8 cellular contexts compared by ENCODE assay signal in genomic region chr12:79690606-79691298, GRCh38. TPM values are rescaled to one million over a fixed set of nuclear protein-coding genes. Genes with fewer than 3 reads are reported as not detected.
DNase-seq lines count a peak whose midpoint lies in the region; ATAC-seq and TF ChIP-seq lines count a peak whose summit lies in the region.

PAWR (minus strand) TSS chr12:79690964; CDS start chr12:79690244, 720 bp downstream.

- ATAC-seq in HG02973 (IDR thresholded peaks at IDR 0.05; ENCODE audit: unreplicated experiment) (peak; percentile 57), upper lobe of right lung (peak; percentile 92)

- CTCF ChIA-PET in activated CD4-positive, alpha-beta T cell treated with anti-CD3 and anti-CD28 coated beads, Interleukin-2, amount 10 ng/mL, durations not matched to agents 7 days and 5 days (lab: Charles Lee), result no interaction called here

- intact Hi-C loops in upper lobe of right lung (cut with DNase I), result no loop called here

- H3K27ac ChIP-seq in esophagus (ENCODE audit: low read depth in 2 of 2, low read length in 1 of 2) (peak within 1 kb of the TSS; percentile 87 to 92), upper lobe of right lung (peak within 1 kb of the TSS; percentile 85)

- H3K27me3 Mint-ChIP-seq in activated CD4-positive, alpha-beta T cell treated with anti-CD3 and anti-CD28 coated beads, Interleukin-2, amount 10 ng/mL, durations not matched to agents 7 days and 5 days, result peaks cover 61% of the 10 kb centered on the region

- WGBS in esophagus, 2 donors, result 0 to 1% methylated on average over 86 to 94 of the region's 94 CpGs

- no peaks in the 10 kb centered on the region for H3K36me3 Mint-ChIP-seq in activated CD4-positive, alpha-beta T cell treated with anti-CD3 and anti-CD28 coated beads, Interleukin-2, amount 10 ng/mL, durations not matched to agents 7 days and 5 days (ENCODE audit: low read depth)

- no peaks in the 10 kb centered on the region for H3K36me3 ChIP-seq in esophagus (ENCODE audit: control insufficient read depth in 2 of 2, insufficient read depth in 2 of 2, low read length in 1 of 2)
- H3K36me3 ChIP-seq in mucosa of stomach (ENCODE audit: control insufficient read depth, insufficient read depth, low read length), result no peaks in the 10 kb centered on the region
- no peaks in the 10 kb centered on the region for H3K36me3 ChIP-seq in upper lobe of right lung

- H3K27me3 ChIP-seq in esophagus (ENCODE audit: control insufficient read depth in 1 of 2, insufficient read depth in 2 of 2, low read length in 2 of 2), result no peaks in the 10 kb centered on the region
- H3K27me3 ChIP-seq in mucosa of stomach (ENCODE audit: control insufficient read depth, insufficient read depth, low read length), result no peaks in the 10 kb centered on the region
- H3K27me3 ChIP-seq in upper lobe of right lung, result no peaks in the 10 kb centered on the region

- peak within 1 kb of the TSS; percentile 36 for H3K27ac Mint-ChIP-seq in activated CD4-positive, alpha-beta T cell treated with anti-CD3 and anti-CD28 coated beads, Interleukin-2, amount 10 ng/mL, durations not matched to agents 7 days and 5 days

- peak within 1 kb of the TSS; percentile 83 for H3K9ac ChIP-seq in mucosa of stomach (ENCODE audit: low read length)

- peaks cover 17% of the 10 kb centered on the region for H3K4me1 Mint-ChIP-seq in activated CD4-positive, alpha-beta T cell treated with anti-CD3 and anti-CD28 coated beads, Interleukin-2, amount 10 ng/mL, durations not matched to agents 7 days and 5 days

- no peaks in the 10 kb centered on the region for H3K9me3 ChIP-seq in esophagus (ENCODE audit: control insufficient read depth in 2 of 2, insufficient read depth in 1 of 2, low read depth in 1 of 2, low read length in 1 of 2)
- H3K9me3 ChIP-seq in mucosa of stomach (ENCODE audit: control insufficient read depth, low read length), result no peaks in the 10 kb centered on the region
- no peaks in the 10 kb centered on the region for H3K9me3 ChIP-seq in upper lobe of right lung

- H3K9me3 Mint-ChIP-seq in activated CD4-positive, alpha-beta T cell treated with anti-CD3 and anti-CD28 coated beads, Interleukin-2, amount 10 ng/mL, durations not matched to agents 7 days and 5 days, result no peaks in the 10 kb centered on the region

- H3K4me1 ChIP-seq in esophagus (ENCODE audit: control insufficient read depth in 2 of 2, insufficient read depth in 2 of 2, low read length in 1 of 2) (no peaks in the 10 kb centered on the region), mucosa of stomach (ENCODE audit: control insufficient read depth, insufficient read depth, low read length) (peaks cover 18% of the 10 kb centered on the region), upper lobe of right lung (peaks cover 12% of the 10 kb centered on the region)

- peak; percentile 23 for DNase-seq in Ammon's horn (ENCODE audit: low spot score)
- DNase-seq in NCI-H2081 (lab: John Stamatoyannopoulos, UW), result peak; percentile 88 to 92
- peak; percentile 27 for DNase-seq in activated CD4-positive, alpha-beta T cell treated with anti-CD3 and anti-CD28 coated beads, Interleukin-2, amount 10 ng/mL, durations not matched to agents 7 days and 5 days
- DNase-seq in upper lobe of right lung, result peak; percentile 89

- POLR2A ChIA-PET in activated CD4-positive, alpha-beta T cell treated with anti-CD3 and anti-CD28 coated beads, Interleukin-2, amount 10 ng/mL, durations not matched to agents 7 days and 5 days (lab: Charles Lee), result no interaction called here

- H3K4me3 ChIP-seq in esophagus (ENCODE audit: low read depth in 1 of 2, low read length in 2 of 2) (peak within 1 kb of the TSS; percentile 80 to 98), mucosa of stomach (ENCODE audit: low read length) (peak within 1 kb of the TSS; percentile 69), upper lobe of right lung (peak within 1 kb of the TSS; percentile 91)

- peak within 1 kb of the TSS; percentile 79 for H3K4me3 Mint-ChIP-seq in activated CD4-positive, alpha-beta T cell treated with anti-CD3 and anti-CD28 coated beads, Interleukin-2, amount 10 ng/mL, durations not matched to agents 7 days and 5 days

- TF ChIP-seq POLR2A in GM18526 (IDR thresholded peaks at IDR 0.05; ENCODE audit: extremely low read depth, insufficient read length), result peak; percentile 10

- TF ChIP-seq CTCF in upper lobe of right lung (IDR thresholded peaks at IDR 0.05), result peak; percentile 9

RNA-seq across cellular contexts. Expression of gene PAWR, which starts in this region (rescaled TPM):
- 1 to 10 TPM; 7.6 to 8.0 TPM for total RNA-seq in activated CD4-positive, alpha-beta T cell treated with anti-CD3 and anti-CD28 coated beads, Interleukin-2, amount 10 ng/mL, durations not matched to agents 7 days and 5 days
- 10 to 100 TPM; 15.5 to 38.6 TPM for polyA plus RNA-seq in esophagus
- total RNA-seq in upper lobe of right lung, result 73.5 TPM

Comparison
In these comparisons a context has a peak if more than half of its experiments do, and no peak if none do; other contexts are left out.
1. Peak in every context shown above with its lines: DNase-seq, ATAC-seq, H3K4me3 ChIP-seq and H3K27ac ChIP-seq.
2. DNase-seq: peak in every context shown above with its lines; median percentile 90 in NCI-H2081; 89 in upper lobe of right lung; 27 in activated CD4-positive, alpha-beta T cell treated with anti-CD3 and anti-CD28 coated beads, Interleukin-2, amount 10 ng/mL, durations not matched to agents 7 days and 5 days; 23 in Ammon's horn.